Comparison of ENCODE assay signal across 1 cellular context in the genomic region with DNA sequence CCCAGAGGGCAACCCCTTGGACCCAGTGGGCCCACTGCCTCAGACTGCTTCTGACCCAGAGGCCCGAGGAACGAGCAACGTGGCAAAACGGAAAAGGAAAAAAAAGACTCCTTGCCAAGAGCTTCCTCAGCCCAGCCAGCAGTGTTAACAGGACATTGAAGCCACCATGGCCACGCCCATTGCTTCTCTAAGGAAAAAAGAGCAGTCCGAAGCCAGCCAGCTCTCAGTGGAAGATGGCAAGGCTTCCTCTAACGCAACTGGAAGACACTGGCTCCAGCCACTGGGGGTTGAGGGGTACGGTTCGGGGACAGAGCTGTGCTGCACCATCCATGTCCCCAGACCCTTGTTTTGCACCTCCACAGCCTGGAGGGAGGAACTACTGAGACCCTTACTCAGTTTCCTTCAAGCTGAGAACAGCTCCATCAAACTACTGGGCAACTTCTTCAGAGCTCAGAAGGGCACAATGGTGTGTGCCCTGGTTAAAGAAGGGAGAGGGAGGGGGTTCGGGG.
TF ChIP-seq lines count a peak whose summit lies in the region.

No MANE protein-coding gene starts in this region.

TF ChIP-seq in A549, 52 proteins besides CTCF, POLR2A, EP300 and RAD21 (continued from another document):
- TF ChIP-seq HOXB13 (CRISPR knock-in tag; IDR thresholded peaks at IDR 0.05; ENCODE audit: low read depth): no peak
- TF ChIP-seq RCOR1 (IDR thresholded peaks at IDR 0.05; ENCODE audit: low read depth, low read length): no peak
- TF ChIP-seq, protein P1, sequence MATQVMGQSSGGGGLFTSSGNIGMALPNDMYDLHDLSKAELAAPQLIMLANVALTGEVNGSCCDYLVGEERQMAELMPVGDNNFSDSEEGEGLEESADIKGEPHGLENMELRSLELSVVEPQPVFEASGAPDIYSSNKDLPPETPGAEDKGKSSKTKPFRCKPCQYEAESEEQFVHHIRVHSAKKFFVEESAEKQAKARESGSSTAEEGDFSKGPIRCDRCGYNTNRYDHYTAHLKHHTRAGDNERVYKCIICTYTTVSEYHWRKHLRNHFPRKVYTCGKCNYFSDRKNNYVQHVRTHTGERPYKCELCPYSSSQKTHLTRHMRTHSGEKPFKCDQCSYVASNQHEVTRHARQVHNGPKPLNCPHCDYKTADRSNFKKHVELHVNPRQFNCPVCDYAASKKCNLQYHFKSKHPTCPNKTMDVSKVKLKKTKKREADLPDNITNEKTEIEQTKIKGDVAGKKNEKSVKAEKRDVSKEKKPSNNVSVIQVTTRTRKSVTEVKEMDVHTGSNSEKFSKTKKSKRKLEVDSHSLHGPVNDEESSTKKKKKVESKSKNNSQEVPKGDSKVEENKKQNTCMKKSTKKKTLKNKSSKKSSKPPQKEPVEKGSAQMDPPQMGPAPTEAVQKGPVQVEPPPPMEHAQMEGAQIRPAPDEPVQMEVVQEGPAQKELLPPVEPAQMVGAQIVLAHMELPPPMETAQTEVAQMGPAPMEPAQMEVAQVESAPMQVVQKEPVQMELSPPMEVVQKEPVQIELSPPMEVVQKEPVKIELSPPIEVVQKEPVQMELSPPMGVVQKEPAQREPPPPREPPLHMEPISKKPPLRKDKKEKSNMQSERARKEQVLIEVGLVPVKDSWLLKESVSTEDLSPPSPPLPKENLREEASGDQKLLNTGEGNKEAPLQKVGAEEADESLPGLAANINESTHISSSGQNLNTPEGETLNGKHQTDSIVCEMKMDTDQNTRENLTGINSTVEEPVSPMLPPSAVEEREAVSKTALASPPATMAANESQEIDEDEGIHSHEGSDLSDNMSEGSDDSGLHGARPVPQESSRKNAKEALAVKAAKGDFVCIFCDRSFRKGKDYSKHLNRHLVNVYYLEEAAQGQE (IDR thresholded peaks at IDR 0.05): no peak
- TF ChIP-seq, protein P2, sequence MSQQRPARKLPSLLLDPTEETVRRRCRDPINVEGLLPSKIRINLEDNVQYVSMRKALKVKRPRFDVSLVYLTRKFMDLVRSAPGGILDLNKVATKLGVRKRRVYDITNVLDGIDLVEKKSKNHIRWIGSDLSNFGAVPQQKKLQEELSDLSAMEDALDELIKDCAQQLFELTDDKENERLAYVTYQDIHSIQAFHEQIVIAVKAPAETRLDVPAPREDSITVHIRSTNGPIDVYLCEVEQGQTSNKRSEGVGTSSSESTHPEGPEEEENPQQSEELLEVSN (IDR thresholded peaks at IDR 0.05; ENCODE audit: borderline replicate concordance, low read depth): no peak
- TF ChIP-seq ZNF302 (CRISPR knock-in tag; IDR thresholded peaks at IDR 0.05): no peak
- no peak for TF ChIP-seq MAZ (IDR thresholded peaks at IDR 0.05; ENCODE audit: borderline replicate concordance, low read depth, low read length)
